In the genomic region with DNA sequence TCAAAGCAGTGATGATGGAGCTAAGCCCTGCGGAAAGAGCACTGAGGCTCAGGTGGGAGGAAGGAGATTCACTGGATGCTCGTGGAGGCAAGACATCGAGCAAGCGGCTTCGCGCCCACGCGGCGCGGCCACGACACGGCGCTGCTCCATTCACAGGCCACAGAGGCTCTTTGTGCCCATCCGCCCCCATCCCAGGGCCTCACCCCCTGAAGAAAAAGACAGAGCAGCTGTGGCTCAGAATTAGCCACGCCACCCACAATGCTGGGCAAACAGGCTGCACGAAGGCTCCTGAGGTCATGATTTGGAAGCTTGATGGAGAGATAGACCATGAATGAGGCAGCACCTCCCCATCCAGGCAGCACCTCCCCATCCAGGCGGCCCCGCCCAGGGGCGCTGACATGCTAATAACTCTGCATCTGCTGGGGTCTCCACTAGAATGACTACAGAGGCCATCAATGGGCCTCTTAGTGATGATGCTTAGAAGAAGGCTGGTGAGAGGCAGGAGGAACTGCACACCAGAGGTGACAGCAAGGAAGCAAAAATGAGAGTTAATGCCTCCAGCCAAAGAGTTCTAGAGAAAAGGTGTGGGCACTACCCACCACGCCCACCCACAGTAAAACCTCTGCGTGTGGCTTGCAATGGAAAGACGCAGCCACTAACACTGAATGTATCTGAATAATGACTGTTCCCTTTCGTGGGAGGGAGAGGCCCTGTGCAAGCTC, we compare ENCODE assay signal across 8 cellular contexts. TPM values are rescaled to one million over a fixed set of nuclear protein-coding genes. Genes with fewer than 3 reads are reported as not detected.
DNase-seq lines count a peak whose midpoint lies in the region; ATAC-seq and TF ChIP-seq lines count a peak whose summit lies in the region.

No MANE protein-coding gene starts in this region.

- H3K27ac Mint-ChIP-seq in activated naive CD4-positive, alpha-beta T cell treated with anti-CD3 and anti-CD28 coated beads, Interleukin-2, amount 50 U/mL, for 72 hours, result peak overlapping the region; percentile 87 to 91

- peaks cover 42 to 66% of the 10 kb centered on the region in 2 donors for H3K36me3 Mint-ChIP-seq in activated naive CD4-positive, alpha-beta T cell treated with anti-CD3 and anti-CD28 coated beads, Interleukin-2, amount 50 U/mL, for 72 hours

- TF ChIP-seq POLR2A in erythroblast (IDR thresholded peaks at IDR 0.05; ENCODE audit: low read length), result no peak

- in situ Hi-C loops in GM13976 (cut with MboI; ENCODE audit: low sequenced_read_pairs, unreplicated experiment), result no loop called here

- DNase-seq in NCI-H69 (lab: John Stamatoyannopoulos, UW), result peak; percentile 52
- no peak for DNase-seq in activated naive CD4-positive, alpha-beta T cell treated with anti-CD3 and anti-CD28 coated beads, Interleukin-2, amount 50 U/mL, for 72 hours (ENCODE audit: low spot score in 2 of 2)
- peak; percentile 78 for DNase-seq in medulla oblongata (ENCODE audit: extremely low spot score)
- peak; percentile 66 to 72 for DNase-seq in stimulated activated CD8-positive, alpha-beta memory T cell treated with anti-CD3 and anti-CD28 coated beads, Interleukin-7, amount 100 ng/mL, for 4 hours (ENCODE audit: low read depth in 2 of 2)
- DNase-seq in SKM-1 treated with dmso at 0.1 percent for 144 hours (lab: John Stamatoyannopoulos, UW; ENCODE audit: unreplicated experiment), result no peak
- no peak for DNase-seq in GM13976 (ENCODE audit: low spot score)
- no peak for DNase-seq in 8988T
- no peak for DNase-seq in erythroblast (lab: John Stamatoyannopoulos, UW)

- H3K9me3 Mint-ChIP-seq in activated naive CD4-positive, alpha-beta T cell treated with anti-CD3 and anti-CD28 coated beads, Interleukin-2, amount 50 U/mL, for 72 hours, result no peaks in the 10 kb centered on the region

- ATAC-seq in activated naive CD4-positive, alpha-beta T cell treated with anti-CD3 and anti-CD28 coated beads, Interleukin-2, amount 50 U/mL, for 72 hours, result peak; percentile 69 to 89

- TF ChIP-seq CTCF in GM13976 (IDR thresholded peaks at IDR 0.05; ENCODE audit: borderline replicate concordance, control extremely low read depth, extremely low read depth, insufficient read depth, missing control alignments), result no peak

RNA-seq across cellular contexts. Expression of gene MYH9, which starts 43.5 kb away (rescaled TPM):
- 100 to 1,000 TPM; 521 to 691 TPM for total RNA-seq in activated naive CD4-positive, alpha-beta T cell treated with anti-CD3 and anti-CD28 coated beads, Interleukin-2, amount 50 U/mL, for 72 hours

Comparison
In these comparisons a context has a peak if more than half of its experiments do, and no peak if none do; other contexts are left out.
1. DNase-seq: peak in NCI-H69 (single experiment), medulla oblongata (single experiment) and stimulated activated CD8-positive, alpha-beta memory T cell treated with anti-CD3 and anti-CD28 coated beads, Interleukin-7, amount 100 ng/mL, for 4 hours (2 of 2); none in activated naive CD4-positive, alpha-beta T cell treated with anti-CD3 and anti-CD28 coated beads, Interleukin-2, amount 50 U/mL, for 72 hours (0 of 2), SKM-1 treated with dmso at 0.1 percent for 144 hours (single experiment), GM13976 (single experiment), 8988T (single experiment) and erythroblast (0 of 2).